ENCODE assay signal across 8 cellular contexts in the genomic region with DNA sequence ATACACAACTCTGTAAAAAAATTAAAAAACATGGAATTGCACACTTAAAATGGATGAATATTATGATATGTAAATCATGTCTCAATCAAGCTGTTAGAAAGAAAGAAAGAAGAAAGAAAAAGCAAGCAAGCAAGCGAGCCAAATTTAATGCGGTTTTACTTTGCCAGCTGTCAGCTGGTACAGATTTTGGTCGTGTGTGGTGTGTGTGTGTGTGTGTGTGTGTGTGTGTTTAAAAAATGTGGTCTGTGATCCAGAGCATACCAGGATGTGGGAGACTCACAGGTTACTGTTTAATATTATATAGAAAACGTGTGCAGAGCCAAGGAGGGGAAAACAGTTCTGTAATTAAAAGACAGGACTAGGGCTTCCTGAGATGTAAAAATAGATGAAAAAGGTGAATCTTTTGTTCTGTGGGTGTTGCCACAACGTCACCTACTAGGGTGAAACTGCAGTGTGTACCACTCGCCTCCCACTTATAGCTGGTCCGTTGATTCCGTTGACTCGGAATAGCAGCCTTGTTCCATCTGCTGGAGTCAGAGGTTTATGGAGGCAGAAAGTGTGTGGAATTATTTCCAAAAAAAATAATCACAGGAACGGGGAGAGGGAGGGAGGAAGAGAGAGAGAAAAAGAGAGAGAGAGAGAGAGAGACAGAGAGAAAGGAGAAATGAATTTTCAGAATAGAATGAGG.
DNase-seq lines count a peak whose midpoint lies in the region; ATAC-seq and TF ChIP-seq lines count a peak whose summit lies in the region.

No MANE protein-coding gene starts in this region.

- ATAC-seq in GM18511 (IDR thresholded peaks at IDR 0.05; ENCODE audit: unreplicated experiment), result peak; percentile 69
- ATAC-seq in HG03469 (IDR thresholded peaks at IDR 0.05; ENCODE audit: unreplicated experiment), result peak; percentile 52
- no peak for ATAC-seq in gastroesophageal sphincter

- H3K36me3 ChIP-seq in gastroesophageal sphincter, result no peaks in the 10 kb centered on the region

- no peak for TF ChIP-seq CTCF in gastroesophageal sphincter (IDR thresholded peaks at IDR 0.05)

- TF ChIP-seq POLR2A in gastroesophageal sphincter (IDR thresholded peaks at IDR 0.05), result no peak

- TF ChIP-seq EP300 in gastroesophageal sphincter (IDR thresholded peaks at IDR 0.05), result no peak

- WGBS in gastroesophageal sphincter (ENCODE audit: low coverage in 1 of 2), 2 donors, result 19 to 34% methylated on average over 9 to 10 of the region's 10 CpGs

- H3K4me1 ChIP-seq in gastroesophageal sphincter, result peaks cover 3 to 21% (median 4%) of the 10 kb centered on the region in 3 donors

- peak; percentile 34 for DNase-seq in activated T-cell treated with anti-CD3 and anti-CD28 coated beads for 24 hours (ENCODE audit: low read depth)
- peak; percentile 24 for DNase-seq in hepatic stellate cell (ENCODE audit: low spot score)
- no peak for DNase-seq in NOMO-1 treated with DMSO at 0.1 percent for 48 hours (lab: John Stamatoyannopoulos, UW; ENCODE audit: unreplicated experiment)
- no peak for DNase-seq in NCI-H2029 treated with DMSO at 0.1 percent for 48 hours (lab: John Stamatoyannopoulos, UW)
- no peak for DNase-seq in C1 segment of cervical spinal cord (lab: John Stamatoyannopoulos, UW)

- H3K4me3 ChIP-seq in gastroesophageal sphincter, result no peak overlapping the region

- no peaks in the 10 kb centered on the region for H3K27me3 ChIP-seq in gastroesophageal sphincter

- peak overlapping the region in 2 of 4 donors; percentile 3 to 4 for H3K27ac ChIP-seq in gastroesophageal sphincter

- no peaks in the 10 kb centered on the region for H3K9me3 ChIP-seq in gastroesophageal sphincter

Comparison
In these comparisons a context has a peak if more than half of its experiments do, and no peak if none do; other contexts are left out.
1. DNase-seq: peak in activated T-cell treated with anti-CD3 and anti-CD28 coated beads for 24 hours (single experiment) and hepatic stellate cell (single experiment); none in NOMO-1 treated with DMSO at 0.1 percent for 48 hours (single experiment), NCI-H2029 treated with DMSO at 0.1 percent for 48 hours (single experiment) and C1 segment of cervical spinal cord (0 of 14).